ENCODE assay signal across 8 cellular contexts in genomic region chr2:102258386-102259074, GRCh38. TPM values are rescaled to one million over a fixed set of nuclear protein-coding genes. Genes with fewer than 3 reads are reported as not detected.
DNase-seq lines count a peak whose midpoint lies in the region; ATAC-seq and TF ChIP-seq lines count a peak whose summit lies in the region.

No MANE protein-coding gene starts in this region.

- no peak overlapping the region for H3K27ac ChIP-seq in CD4-positive, CD25-positive, alpha-beta regulatory T cell (ENCODE audit: insufficient read depth, low read length, poor library complexity, severe bottlenecking)
- no peak overlapping the region for H3K27ac ChIP-seq in right lobe of liver

- no peak for TF ChIP-seq POLR2A in right lobe of liver (IDR thresholded peaks at IDR 0.05)

- peaks cover 6% of the 10 kb centered on the region for H3K27me3 Mint-ChIP-seq in CD4-positive, CD25-positive, alpha-beta regulatory T cell

- TF ChIP-seq CTCF in Loucy (conservative IDR thresholded peaks at IDR 0.05; ENCODE audit: low read length) = no peak
- TF ChIP-seq CTCF in right lobe of liver (IDR thresholded peaks at IDR 0.05) = no peak

- 0 out of 2 replicates have a peak, but pooled peaks cover 4% of the 10 kb centered on the region for H3F3A ChIP-seq in Loucy (ENCODE audit: low read depth)

- H3K27me3 ChIP-seq in CD4-positive, CD25-positive, alpha-beta regulatory T cell (ENCODE audit: control insufficient read depth, insufficient read depth, low read length) = no peaks in the 10 kb centered on the region
- no peaks in the 10 kb centered on the region for H3K27me3 ChIP-seq in Loucy (ENCODE audit: insufficient read depth, low read length, poor library complexity, severe bottlenecking)
- H3K27me3 ChIP-seq in right lobe of liver = no peaks in the 10 kb centered on the region

- peaks cover 14 to 41% (median 25%) of the 10 kb centered on the region in 4 donors for H3K4me1 Mint-ChIP-seq in CD4-positive, CD25-positive, alpha-beta regulatory T cell

- H3K4me1 ChIP-seq in CD4-positive, CD25-positive, alpha-beta regulatory T cell (ENCODE audit: control insufficient read depth, insufficient read depth, low read length, poor library complexity, severe bottlenecking) = peaks cover 14% of the 10 kb centered on the region
- peaks cover 49% of the 10 kb centered on the region for H3K4me1 ChIP-seq in Loucy (ENCODE audit: insufficient read depth, low read length, poor library complexity, severe bottlenecking)
- no peaks in the 10 kb centered on the region for H3K4me1 ChIP-seq in right lobe of liver

- no peak overlapping the region for H3K4me3 ChIP-seq in CD4-positive, CD25-positive, alpha-beta regulatory T cell (ENCODE audit: low read depth, low read length)
- H3K4me3 ChIP-seq in Loucy (ENCODE audit: low read length, poor library complexity, severe bottlenecking) (no peak overlapping the region), right lobe of liver (no peak overlapping the region)

- H3K4me3 Mint-ChIP-seq in CD4-positive, CD25-positive, alpha-beta regulatory T cell = peak overlapping the region in 2 of 4 donors; percentile 7 to 69

- H4K20me1 ChIP-seq in Loucy (ENCODE audit: insufficient read depth, low read length, poor library complexity, severe bottlenecking) = no peaks in the 10 kb centered on the region

- H3K9me3 Mint-ChIP-seq in CD4-positive, CD25-positive, alpha-beta regulatory T cell = no peaks in the 10 kb centered on the region
- H3K9me3 Mint-ChIP-seq in activated naive CD4-positive, alpha-beta T cell treated with anti-CD3 and anti-CD28 coated beads, Interleukin-2, amount 50 U/mL, for 72 hours = peaks cover 0 to 9% of the 10 kb centered on the region in 2 donors

- no peaks in the 10 kb centered on the region for H3K79me2 ChIP-seq in Loucy (ENCODE audit: insufficient read depth, low read length)

- H3K9me3 ChIP-seq in CD4-positive, CD25-positive, alpha-beta regulatory T cell (ENCODE audit: control insufficient read depth in 2 of 2, low read length in 2 of 2) = no peaks in the 10 kb centered on the region
- H3K9me3 ChIP-seq in Loucy (ENCODE audit: insufficient read depth, low read depth, low read length) (no peaks in the 10 kb centered on the region), right lobe of liver (no peaks in the 10 kb centered on the region)

- H3K4me2 ChIP-seq in Loucy (ENCODE audit: low read depth, low read length, poor library complexity, severe bottlenecking) = no peak overlapping the region

- peak; percentile 88 to 89 for ATAC-seq in CD4-positive, CD25-positive, alpha-beta regulatory T cell (ENCODE audit: low read depth in 2 of 2)
- ATAC-seq in activated naive CD4-positive, alpha-beta T cell treated with anti-CD3 and anti-CD28 coated beads, Interleukin-2, amount 50 U/mL, for 72 hours = peak; percentile 97
- ATAC-seq in right lobe of liver (peak; percentile 36 to 72 (median 48)), GM21528 (IDR thresholded peaks at IDR 0.05; ENCODE audit: low FRiP score, unreplicated experiment) (no peak), GM21515 (IDR thresholded peaks at IDR 0.05; ENCODE audit: unreplicated experiment) (no peak)

- no peaks in the 10 kb centered on the region for H3K9me2 ChIP-seq in Loucy (replicated peaks; ENCODE audit: low read depth, low read length)

- WGBS in right lobe of liver (ENCODE audit: insufficient coverage, low coverage, low lambda C conversion rate, missing lambda C conversion rate) = 48% methylated on average over 2 of the region's 3 CpGs

- no peaks in the 10 kb centered on the region for H3K36me3 ChIP-seq in CD4-positive, CD25-positive, alpha-beta regulatory T cell (ENCODE audit: control insufficient read depth, insufficient read depth, low read length)
- no peaks in the 10 kb centered on the region for H3K36me3 ChIP-seq in Loucy (ENCODE audit: insufficient read depth, low read length)
- H3K36me3 ChIP-seq in right lobe of liver = no peaks in the 10 kb centered on the region

- no peak overlapping the region for H3K9ac ChIP-seq in Loucy (ENCODE audit: low read depth, low read length, poor library complexity, severe bottlenecking)

- H3K36me3 Mint-ChIP-seq in CD4-positive, CD25-positive, alpha-beta regulatory T cell = no peaks in the 10 kb centered on the region
- peaks cover 0 to 31% of the 10 kb centered on the region in 2 donors for H3K36me3 Mint-ChIP-seq in activated naive CD4-positive, alpha-beta T cell treated with anti-CD3 and anti-CD28 coated beads, Interleukin-2, amount 50 U/mL, for 72 hours

- peak in 1 of 3 donors; percentile 90 for DNase-seq in CD4-positive, CD25-positive, alpha-beta regulatory T cell
- DNase-seq in activated naive CD4-positive, alpha-beta T cell treated with anti-CD3 and anti-CD28 coated beads, Interleukin-2, amount 50 U/mL, for 72 hours (ENCODE audit: low spot score in 2 of 2) = peak in 1 of 2 donors; percentile 45
- no peak for DNase-seq in right lobe of liver
- DNase-seq in NCI-H524 (lab: John Stamatoyannopoulos, UW) = no peak
- no peak for DNase-seq in NAMALWA (ENCODE audit: low spot score)

- H3K27ac Mint-ChIP-seq in CD4-positive, CD25-positive, alpha-beta regulatory T cell = peak overlapping the region; percentile 15 to 87 (median 87)
- H3K27ac Mint-ChIP-seq in activated naive CD4-positive, alpha-beta T cell treated with anti-CD3 and anti-CD28 coated beads, Interleukin-2, amount 50 U/mL, for 72 hours = peak overlapping the region; percentile 92 to 99

- intact Hi-C loops in right lobe of liver (cut with DNase I) = no loop called here

- peak overlapping the region; percentile 87 for H2AFZ ChIP-seq in Loucy (ENCODE audit: low read length)

RNA-seq across cellular contexts. Expression of gene IL1RL1, which starts 52.8 kb away (rescaled TPM):
- 0.89 TPM for total RNA-seq in CD4-positive, CD25-positive, alpha-beta regulatory T cell
- polyA plus RNA-seq in CD4-positive, CD25-positive, alpha-beta regulatory T cell = not detected
- total RNA-seq in activated naive CD4-positive, alpha-beta T cell treated with anti-CD3 and anti-CD28 coated beads, Interleukin-2, amount 50 U/mL, for 72 hours = 1 to 10 TPM in 1 of 2 donors, under 1 TPM in 1; 0.74 to 1.0 TPM
- total RNA-seq in right lobe of liver = 10 to 100 TPM in 2 of 6 experiments, 1 to 10 TPM in 4; 2.0 to 18.0 (median 4.2) TPM

Comparison
In these comparisons a context has a peak if more than half of its experiments do, and no peak if none do; other contexts are left out.
1. ATAC-seq: peak in CD4-positive, CD25-positive, alpha-beta regulatory T cell (2 of 2), activated naive CD4-positive, alpha-beta T cell treated with anti-CD3 and anti-CD28 coated beads, Interleukin-2, amount 50 U/mL, for 72 hours (2 of 2) and right lobe of liver (4 of 4); none in GM21528 (single experiment) and GM21515 (single experiment).